Comparison of ENCODE assay signal across 7 cellular contexts in genomic region chr7:75374519-75375363, GRCh38. TPM values are rescaled to one million over a fixed set of nuclear protein-coding genes. Genes with fewer than 3 reads are reported as not detected.
DNase-seq lines count a peak whose midpoint lies in the region; ATAC-seq and TF ChIP-seq lines count a peak whose summit lies in the region.
"Not testable (repeated sequence)": the region's sequence is repeated elsewhere in the genome, so short reads cannot be mapped to it uniquely, and the experiment has no call there.

No MANE protein-coding gene starts in this region.

- not testable (repeated sequence) for TF ChIP-seq CTCF in DND-41 (IDR thresholded peaks at IDR 0.05; ENCODE audit: borderline replicate concordance, extremely low read depth, low read length, poor library complexity, severe bottlenecking); RWPE2 (IDR thresholded peaks at IDR 0.05; ENCODE audit: poor library complexity, severe bottlenecking); body of pancreas (IDR thresholded peaks at IDR 0.05); lung (IDR thresholded peaks at IDR 0.05; ENCODE audit: control extremely low read depth, extremely low read depth)

- no CpG with 5 or more reads among the region's 19 CpGs for WGBS in body of pancreas, 2 donors
- WGBS in lung, 2 donors = no CpG with 5 or more reads among the region's 19 CpGs

- not testable (repeated sequence) for H3K27ac Mint-ChIP-seq in stimulated activated naive CD8-positive, alpha-beta T cell treated with anti-CD3 and anti-CD28 coated beads, Interleukin-15, amount 100 ng/mL, for 72 hours

- not testable (repeated sequence) for DNase-seq in DND-41; RWPE2 (ENCODE audit: low spot score); body of pancreas; Right ventricle myocardium superior; left colon; lung (ENCODE audit: low spot score); stimulated activated naive CD8-positive, alpha-beta T cell treated with anti-CD3 and anti-CD28 coated beads, Interleukin-15, amount 100 ng/mL, for 72 hours

- H3K4me3 ChIP-seq in DND-41 (ENCODE audit: low read depth in 1 of 2, low read length in 2 of 2); RWPE2 (ENCODE audit: severe bottlenecking); body of pancreas; lung: not testable (repeated sequence)

- H2AFZ ChIP-seq in DND-41 (ENCODE audit: low read depth, low read length) = not testable (repeated sequence)

- not testable (repeated sequence) for H4K20me1 ChIP-seq in DND-41 (ENCODE audit: insufficient read depth, low read length)

- not testable (repeated sequence) for H3K79me2 ChIP-seq in DND-41 (ENCODE audit: insufficient read depth, low read length)

- H3K27ac ChIP-seq in DND-41 (ENCODE audit: low read length); RWPE2 (ENCODE audit: poor library complexity, severe bottlenecking); body of pancreas; lung (ENCODE audit: low read depth in 1 of 2, low read length in 1 of 2): not testable (repeated sequence)

- H3K27me3 ChIP-seq in DND-41 (ENCODE audit: insufficient read depth, low read length, poor library complexity); RWPE2 (ENCODE audit: insufficient read depth, poor library complexity, severe bottlenecking); body of pancreas; lung (ENCODE audit: control insufficient read depth, insufficient read depth): not testable (repeated sequence)

- H3K4me1 ChIP-seq in DND-41 (ENCODE audit: insufficient read depth, low read length); RWPE2 (ENCODE audit: insufficient read depth, poor library complexity, severe bottlenecking); body of pancreas; lung (ENCODE audit: control insufficient read depth in 2 of 2, insufficient read depth in 2 of 2, low read length in 2 of 2): not testable (repeated sequence)

- H3K9me3 Mint-ChIP-seq in stimulated activated naive CD8-positive, alpha-beta T cell treated with anti-CD3 and anti-CD28 coated beads, Interleukin-15, amount 100 ng/mL, for 72 hours = not testable (repeated sequence)

- not testable (repeated sequence) for H3K4me2 ChIP-seq in DND-41 (ENCODE audit: insufficient read depth, low read length)

- not testable (repeated sequence) for H3K9me3 ChIP-seq in DND-41 (ENCODE audit: insufficient read depth, low read length, severe bottlenecking); RWPE2 (ENCODE audit: severe bottlenecking); body of pancreas; lung (ENCODE audit: control insufficient read depth in 2 of 2, insufficient read depth in 1 of 2, low read length in 1 of 2)

- ATAC-seq in DND-41 (ENCODE audit: insufficient read depth, low read depth) (peak; percentile 29), RWPE2 (ENCODE audit: low read depth) (peak; percentile 36; the same call in 2 of the 3 replicates), body of pancreas (peak; percentile 69), Right ventricle myocardium superior (ENCODE audit: poor library complexity) (peak; percentile 69), left colon (peak; percentile 64), lung (ENCODE audit: insufficient read depth, low FRiP score) (peak; percentile 11)
- peak; percentile 69 for ATAC-seq in stimulated activated naive CD8-positive, alpha-beta T cell treated with anti-CD3 and anti-CD28 coated beads, Interleukin-15, amount 100 ng/mL, for 72 hours

- not testable (repeated sequence) for H3K4me3 Mint-ChIP-seq in stimulated activated naive CD8-positive, alpha-beta T cell treated with anti-CD3 and anti-CD28 coated beads, Interleukin-15, amount 100 ng/mL, for 72 hours

- intact Hi-C loops in body of pancreas (cut with DNase I); Right ventricle myocardium superior (cut with DNase I); left colon (cut with DNase I, micrococcal nuclease): not testable (repeated sequence)

- H3K9ac ChIP-seq in DND-41 (ENCODE audit: low read depth, low read length) = not testable (repeated sequence)

- not testable (repeated sequence) for H3K27me3 Mint-ChIP-seq in stimulated activated naive CD8-positive, alpha-beta T cell treated with anti-CD3 and anti-CD28 coated beads, Interleukin-15, amount 100 ng/mL, for 72 hours

- H3K4me1 Mint-ChIP-seq in stimulated activated naive CD8-positive, alpha-beta T cell treated with anti-CD3 and anti-CD28 coated beads, Interleukin-15, amount 100 ng/mL, for 72 hours = not testable (repeated sequence)

- H3K36me3 ChIP-seq in DND-41 (ENCODE audit: insufficient read depth, low read length); RWPE2 (ENCODE audit: low read depth); body of pancreas (replicated peaks in 1 of 2; ENCODE audit: insufficient read depth in 1 of 2, low read depth in 2 of 2); lung (ENCODE audit: control insufficient read depth in 2 of 2, insufficient read depth in 2 of 2, low read length in 2 of 2): not testable (repeated sequence)

- not testable (repeated sequence) for TF ChIP-seq POLR2A in body of pancreas (IDR thresholded peaks at IDR 0.05)

RNA-seq across cellular contexts. Expression of gene TRIM73, which starts 20.7 kb away (rescaled TPM):
- total RNA-seq in body of pancreas = 10 to 100 TPM in 1 of 2 donors, 1 to 10 TPM in 1; 1.8 to 13.2 TPM
- 0.94 TPM for total RNA-seq in Right ventricle myocardium superior
- 1 to 10 TPM; 4.2 to 6.4 TPM for total RNA-seq in left colon
- 1 to 10 TPM; 3.4 to 4.9 TPM for total RNA-seq in lung
- polyA plus RNA-seq in lung = 1 to 10 TPM; 1.2 to 2.4 TPM

Comparison
In these comparisons a context has a peak if more than half of its experiments do, and no peak if none do; other contexts are left out.
1. ATAC-seq: peak in every context shown above with its lines; median percentile 69 in body of pancreas; 69 in Right ventricle myocardium superior; 69 in stimulated activated naive CD8-positive, alpha-beta T cell treated with anti-CD3 and anti-CD28 coated beads, Interleukin-15, amount 100 ng/mL, for 72 hours; 64 in left colon; 36 in RWPE2; 29 in DND-41; 11 in lung.